In genomic region chr6:26956601-26957184, GRCh38 we compare ENCODE assay signal across 8 cellular contexts.
DNase-seq lines count a peak whose midpoint lies in the region; ATAC-seq and TF ChIP-seq lines count a peak whose summit lies in the region.
"Not testable (repeated sequence)": the region's sequence is repeated elsewhere in the genome, so short reads cannot be mapped to it uniquely, and the experiment has no call there.

No MANE protein-coding gene starts in this region.

- H3K4me1 Mint-ChIP-seq in progenitor cell of endocrine pancreas (ENCODE audit: low read depth) = not testable (repeated sequence)

- H3K4me3 ChIP-seq in DND-41 (ENCODE audit: low read depth in 1 of 2, low read length in 2 of 2) (peak overlapping the region in 1 of 2 experiments; percentile 56; a peak in 3 of 4 replicates), Karpas-422 (ENCODE audit: low read length) (peak overlapping the region; percentile 62), OCI-LY1 (ENCODE audit: low read depth, low read length, poor library complexity, severe bottlenecking) (peak overlapping the region; percentile 63), iPS-15b (ENCODE audit: low read depth, low read length) (peak overlapping the region; percentile 39), stomach (peak overlapping the region; percentile 57 to 69 (median 60))

- not testable (repeated sequence) for H3K36me3 Mint-ChIP-seq in progenitor cell of endocrine pancreas (ENCODE audit: insufficient read depth)

- not testable (repeated sequence) for H3K9me2 ChIP-seq in Karpas-422 (replicated peaks; ENCODE audit: insufficient read depth, low read length); OCI-LY1 (ENCODE audit: low read depth, low read length)

- peak overlapping the region; percentile 77 for H3K4me3 Mint-ChIP-seq in progenitor cell of endocrine pancreas (ENCODE audit: low read depth)

- H3K4me2 ChIP-seq in DND-41 (ENCODE audit: insufficient read depth, low read length) (peak overlapping the region; percentile 61; the same call in 1 of the 2 replicates), Karpas-422 (ENCODE audit: low read depth, low read length, poor library complexity, severe bottlenecking) (peak overlapping the region; percentile 57), OCI-LY1 (ENCODE audit: low read length) (peak overlapping the region; percentile 78)

- peak overlapping the region; percentile 93 for H3K27ac Mint-ChIP-seq in progenitor cell of endocrine pancreas

- TF ChIP-seq CTCF in DND-41 (IDR thresholded peaks at IDR 0.05; ENCODE audit: borderline replicate concordance, extremely low read depth, low read length, poor library complexity, severe bottlenecking) (peak; percentile 48), OCI-LY1 (IDR thresholded peaks at IDR 0.05; ENCODE audit: low read length) (peak; percentile 31), progenitor cell of endocrine pancreas (IDR thresholded peaks at IDR 0.05; ENCODE audit: unreplicated experiment) (peak; percentile 68), stomach (IDR thresholded peaks at IDR 0.05) (peak in 5 of 7 experiments; percentile 12 to 72 (median 51))

- not testable (repeated sequence) for H3K79me2 ChIP-seq in DND-41 (ENCODE audit: insufficient read depth, low read length); Karpas-422 (ENCODE audit: low read length); OCI-LY1 (ENCODE audit: insufficient read depth, low read length)

- H2AFZ ChIP-seq in DND-41 (ENCODE audit: low read depth, low read length); Karpas-422 (ENCODE audit: low read length); OCI-LY1 (ENCODE audit: low read length): not testable (repeated sequence)

- not testable (repeated sequence) for H3K4me1 ChIP-seq in DND-41 (ENCODE audit: insufficient read depth, low read length); Karpas-422 (ENCODE audit: low read length); OCI-LY1 (ENCODE audit: insufficient read depth, low read length, severe bottlenecking); iPS-15b (ENCODE audit: control insufficient read depth, insufficient read depth, low read length); stomach

- intact Hi-C loops in stomach (cut with DNase I; ENCODE audit: low total_unique reads) = not testable (repeated sequence)

- peak; percentile 88 for ATAC-seq in DND-41 (ENCODE audit: insufficient read depth, low read depth)

- H3K27me3 ChIP-seq in DND-41 (ENCODE audit: insufficient read depth, low read length, poor library complexity); Karpas-422 (ENCODE audit: low read length); OCI-LY1 (ENCODE audit: insufficient read depth, low read length); iPS-15b (ENCODE audit: control insufficient read depth, insufficient read depth, low read length); stomach: not testable (repeated sequence)

- H3K36me3 ChIP-seq in DND-41 (ENCODE audit: insufficient read depth, low read length); Karpas-422 (ENCODE audit: insufficient read depth, low read length); OCI-LY1 (ENCODE audit: insufficient read depth, low read length); iPS-15b (ENCODE audit: control insufficient read depth, insufficient read depth, low read length); stomach: not testable (repeated sequence)

- H3K27me3 Mint-ChIP-seq in progenitor cell of endocrine pancreas = not testable (repeated sequence)

- TF ChIP-seq EP300 in stomach (IDR thresholded peaks at IDR 0.05) = not testable (repeated sequence)

- peak overlapping the region; percentile 53 for H3K9ac ChIP-seq in DND-41 (ENCODE audit: low read depth, low read length)
- peak overlapping the region; percentile 55 for H3K9ac ChIP-seq in Karpas-422 (ENCODE audit: low read length)
- H3K9ac ChIP-seq in OCI-LY1 (ENCODE audit: low read length) = peak overlapping the region; percentile 69; the same call in 1 of the 2 replicates
- H3K9ac ChIP-seq in iPS-15b (ENCODE audit: low read depth, low read length) = not testable (repeated sequence)

- not testable (repeated sequence) for H3K9me3 ChIP-seq in DND-41 (ENCODE audit: insufficient read depth, low read length, severe bottlenecking); Karpas-422 (ENCODE audit: low read length); OCI-LY1 (ENCODE audit: low read length); iPS-15b (ENCODE audit: control insufficient read depth, insufficient read depth, low read length); stomach

- DNase-seq in DND-41 (peak; percentile 84), Karpas-422 (peak; percentile 86), progenitor cell of endocrine pancreas (ENCODE audit: low spot score, unreplicated experiment) (peak; percentile 84), stomach (peak; percentile 85)
- peak; percentile 85 to 86 for DNase-seq in activated CD4-positive, alpha-beta T cell treated with anti-CD3 and anti-CD28 coated beads, Interleukin-2, amount 50 U/mL, for 48 hours
- peak; percentile 67 for DNase-seq in central memory CD4-positive, alpha-beta T cell

- H3K27ac ChIP-seq in DND-41 (ENCODE audit: low read length) (peak overlapping the region; percentile 67), OCI-LY1 (ENCODE audit: low read depth, low read length, poor library complexity, severe bottlenecking) (peak overlapping the region; percentile 61), stomach (peak overlapping the region; percentile 81 to 91 (median 91))
- H3K27ac ChIP-seq in Karpas-422 (ENCODE audit: low read length) = not testable (repeated sequence)

- H3K9me3 Mint-ChIP-seq in progenitor cell of endocrine pancreas (ENCODE audit: low read depth) = not testable (repeated sequence)

- not testable (repeated sequence) for H3F3A ChIP-seq in OCI-LY1 (ENCODE audit: insufficient read depth, low read length)

- not testable (repeated sequence) for H4K20me1 ChIP-seq in DND-41 (ENCODE audit: insufficient read depth, low read length); Karpas-422 (ENCODE audit: insufficient read depth, low read depth, low read length); OCI-LY1 (ENCODE audit: insufficient read depth, low read length)

- not testable (repeated sequence) for TF ChIP-seq POLR2A in stomach (IDR thresholded peaks at IDR 0.05)

- 0 to 4% (median 2%) methylated on average over 9 to 49 of the region's 54 CpGs for WGBS in stomach, 5 donors
